Comparison of ENCODE assay signal across 22 cellular contexts in the genomic region with DNA sequence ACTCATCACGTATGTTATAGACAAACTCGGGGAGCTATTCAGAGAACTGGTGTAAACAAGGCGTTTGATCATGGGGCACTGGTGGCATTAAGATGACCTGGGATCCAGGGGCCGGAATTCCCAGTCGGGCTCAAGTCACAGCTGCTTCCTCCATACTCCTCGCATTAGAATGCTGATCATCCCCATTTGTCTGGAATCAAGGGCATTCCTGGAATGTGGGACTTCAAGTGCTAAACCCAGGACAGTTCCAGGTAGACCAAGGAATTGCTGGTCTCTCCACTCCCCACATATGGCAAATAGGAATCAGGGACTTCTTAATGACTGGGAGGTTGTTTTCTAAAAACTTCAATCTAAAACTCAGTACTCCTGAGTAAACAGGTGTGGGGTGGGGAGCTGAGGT.
DNase-seq lines count a peak whose midpoint lies in the region; ATAC-seq and TF ChIP-seq lines count a peak whose summit lies in the region.
"Had no signal": no experiment of that assay in that cellular context is flagged by ENCODE, and none has a peak within 500 bp of the region (broad histone marks: within the 10 kb centered on the region; RNA-seq: fewer than 3 reads in every experiment).

No MANE protein-coding gene starts in this region.

- POLR2A ChIA-PET in WTC11 (lab: Charles Lee) = no interaction called here

- no peak for TF ChIP-seq CTCF in GM23338 (conservative IDR thresholded peaks at IDR 0.05; ENCODE audit: low read depth in 2 of 2)
- no peak for TF ChIP-seq CTCF in WTC11 (IDR thresholded peaks at IDR 0.05)

- H3K4me1 Mint-ChIP-seq in GM23338 = peaks cover 37% of the 10 kb centered on the region
- peaks cover 55% of the 10 kb centered on the region for H3K4me1 Mint-ChIP-seq in WTC11
- H3K4me1 Mint-ChIP-seq: CD14-positive monocyte; CD8-positive, alpha-beta memory T cell had no signal

- no peaks in the 10 kb centered on the region for H3K9me2 ChIP-seq in GM23338 (ENCODE audit: insufficient read depth)

- H3K27me3 Mint-ChIP-seq in GM23338 (ENCODE audit: insufficient read depth, low read depth, poor library complexity) = peaks cover 4% of the 10 kb centered on the region
- H3K27me3 Mint-ChIP-seq in WTC11 (ENCODE audit: low read depth) = no peaks in the 10 kb centered on the region
- H3K27me3 Mint-ChIP-seq: CD4-positive, alpha-beta T cell had no signal

- H3K4me1 ChIP-seq in GM23338 (ENCODE audit: insufficient read depth) (peaks cover 17% of the 10 kb centered on the region), iPS DF 6.9 (ENCODE audit: control insufficient read depth, insufficient read depth, low read length) (peaks cover 2% of the 10 kb centered on the region)
- H3K4me1 ChIP-seq: A549, BE2C had no signal

- H3K36me3 ChIP-seq in GM23338 (ENCODE audit: insufficient read depth) (no peaks in the 10 kb centered on the region), iPS DF 6.9 (ENCODE audit: control insufficient read depth, insufficient read depth, low read length) (no peaks in the 10 kb centered on the region)
- H3K36me3 ChIP-seq: BE2C; BLaER1 treated with 17β-estradiol and CSF1 and Interleukin-3, amounts not matched to agents 10 nM and 100 nM had no signal

- no peaks in the 10 kb centered on the region for H3K9me3 ChIP-seq in iPS DF 6.9 (ENCODE audit: control insufficient read depth, insufficient read depth, low read length)
- H3K9me3 ChIP-seq: A549; BE2C; BLaER1 treated with 17β-estradiol and CSF1 and Interleukin-3, amounts not matched to agents 10 nM and 100 nM had no signal

- no peak overlapping the region for H2AFZ ChIP-seq in GM23338
- H2AFZ ChIP-seq: GM23248 had no signal

- no peaks in the 10 kb centered on the region for H3K79me2 ChIP-seq in GM23338 (replicated peaks; ENCODE audit: insufficient read depth)

- no peak overlapping the region for H3K4me3 Mint-ChIP-seq in GM23338
- H3K4me3 Mint-ChIP-seq in WTC11 = no peak overlapping the region
- H3K4me3 Mint-ChIP-seq: CD14-positive monocyte; CD4-positive, alpha-beta T cell; CD8-positive, alpha-beta memory T cell had no signal

- H3K27me3 ChIP-seq in GM23338 (ENCODE audit: insufficient read depth) (no peaks in the 10 kb centered on the region), iPS DF 6.9 (ENCODE audit: control insufficient read depth, insufficient read depth, low read length) (no peaks in the 10 kb centered on the region)
- H3K27me3 ChIP-seq: BE2C; BLaER1 treated with 17β-estradiol and CSF1 and Interleukin-3, amounts not matched to agents 10 nM and 100 nM had no signal

- no peaks in the 10 kb centered on the region for H3K9me3 Mint-ChIP-seq in GM23338
- no peaks in the 10 kb centered on the region for H3K9me3 Mint-ChIP-seq in WTC11
- H3K9me3 Mint-ChIP-seq: CD4-positive, alpha-beta T cell had no signal

- no peak overlapping the region for H3K4me2 ChIP-seq in GM23338
- H3K4me2 ChIP-seq: A549; BLaER1 treated with 17β-estradiol and CSF1 and Interleukin-3, amounts not matched to agents 10 nM and 100 nM had no signal

- no peak overlapping the region for H3K27ac ChIP-seq in GM23338 (ENCODE audit: low read depth)
- no peak overlapping the region for H3K27ac ChIP-seq in iPS DF 6.9 (ENCODE audit: low read length)
- H3K27ac ChIP-seq: A549; BLaER1 treated with 17β-estradiol and CSF1 and Interleukin-3, amounts not matched to agents 10 nM and 100 nM; GM23248 had no signal

- CTCF ChIA-PET in WTC11 (lab: Charles Lee) = no interaction called here

- no peaks in the 10 kb centered on the region for H4K20me1 ChIP-seq in GM23338 (replicated peaks; ENCODE audit: insufficient read depth)
- H4K20me1 ChIP-seq: BLaER1 treated with 17β-estradiol and CSF1 and Interleukin-3, amounts not matched to agents 10 nM and 100 nM had no signal

- no peaks in the 10 kb centered on the region; the same call in 2 of the 3 replicates for H3K36me3 Mint-ChIP-seq in GM23338 (ENCODE audit: low read depth)
- no peaks in the 10 kb centered on the region for H3K36me3 Mint-ChIP-seq in WTC11
- H3K36me3 Mint-ChIP-seq: CD14-positive monocyte; CD8-positive, alpha-beta memory T cell had no signal

- no peaks in the 10 kb centered on the region for H3F3A ChIP-seq in GM23338 (replicated peaks; ENCODE audit: low read depth)

- H3K4me3 ChIP-seq in GM23338 (no peak overlapping the region), iPS DF 6.9 (ENCODE audit: low read length) (no peak overlapping the region)
- H3K4me3 ChIP-seq: A549; BLaER1 treated with 17β-estradiol and CSF1 and Interleukin-3, amounts not matched to agents 10 nM and 100 nM; GM23248 had no signal

- DNase-seq in GM23338 (ENCODE audit: low spot score) (peak; percentile 39), WTC11 (ENCODE audit: low spot score) (no peak), iPS DF 6.9 (ENCODE audit: low read depth, low spot score) (peak; percentile 9), globus pallidus (ENCODE audit: low spot score) (no peak), OCI-M1 (lab: John Stamatoyannopoulos, UW) (no peak)
- no peak for DNase-seq in stimulated activated CD4-positive, alpha-beta T cell treated with anti-CD3 and anti-CD28 coated beads, Interleukin-2, amount 100 ng/mL, for 48 hours
- DNase-seq: 8988T; ACHN; AML-193; BE2C; CD4-positive, alpha-beta T cell; CD8-positive, alpha-beta memory T cell; DMS 273 treated with DMSO at 0.1 percent for 48 hours; DMS79; EL; GF-D8; GM23248 had no signal

- H3K27ac Mint-ChIP-seq in GM23338 (no peak overlapping the region), WTC11 (peak overlapping the region; percentile 29; the same call in 1 of the 2 replicates)
- H3K27ac Mint-ChIP-seq: CD14-positive monocyte; CD4-positive, alpha-beta T cell; CD8-positive, alpha-beta memory T cell had no signal

- WGBS in iPS DF 6.9 (ENCODE audit: insufficient coverage, insufficient read length) = no CpG with 5 or more reads among the region's 6 CpGs

- ATAC-seq in GM23338 (peak; percentile 36; the same call in 2 of the 3 replicates), WTC11 (peak; percentile 62), GM21423 (IDR thresholded peaks at IDR 0.05; ENCODE audit: unreplicated experiment) (no peak)
- ATAC-seq: A549, HCT116 had no signal

TF ChIP-seq in GM23338, 12 proteins besides CTCF, POLR2A, EP300 and RAD21 (continues in another document):
- TF ChIP-seq ZNF331 (CRISPR knock-in tag; IDR thresholded peaks at IDR 0.05; ENCODE audit: low read depth) (no peak), POLR2AphosphoS5 (IDR thresholded peaks at IDR 0.05; ENCODE audit: low read depth) (no peak), STAT1 (IDR thresholded peaks at IDR 0.05; ENCODE audit: unreplicated experiment) (no peak), JUNB (IDR thresholded peaks at IDR 0.05; ENCODE audit: unreplicated experiment) (no peak), ZNF114 (CRISPR knock-in tag; IDR thresholded peaks at IDR 0.05) (no peak), EZH2 (IDR thresholded peaks at IDR 0.05; ENCODE audit: low read depth, unreplicated experiment) (no peak), EZH2phosphoT487 (IDR thresholded peaks at IDR 0.05; ENCODE audit: unreplicated experiment) (no peak), NANOG (IDR thresholded peaks at IDR 0.05; ENCODE audit: borderline replicate concordance) (no peak), CREB1 (CRISPR knock-in tag; IDR thresholded peaks at IDR 0.05; ENCODE audit: low read depth) (no peak)
- TF ChIP-seq, protein P1, sequence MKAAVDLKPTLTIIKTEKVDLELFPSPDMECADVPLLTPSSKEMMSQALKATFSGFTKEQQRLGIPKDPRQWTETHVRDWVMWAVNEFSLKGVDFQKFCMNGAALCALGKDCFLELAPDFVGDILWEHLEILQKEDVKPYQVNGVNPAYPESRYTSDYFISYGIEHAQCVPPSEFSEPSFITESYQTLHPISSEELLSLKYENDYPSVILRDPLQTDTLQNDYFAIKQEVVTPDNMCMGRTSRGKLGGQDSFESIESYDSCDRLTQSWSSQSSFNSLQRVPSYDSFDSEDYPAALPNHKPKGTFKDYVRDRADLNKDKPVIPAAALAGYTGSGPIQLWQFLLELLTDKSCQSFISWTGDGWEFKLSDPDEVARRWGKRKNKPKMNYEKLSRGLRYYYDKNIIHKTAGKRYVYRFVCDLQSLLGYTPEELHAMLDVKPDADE (IDR thresholded peaks at IDR 0.05) = no peak

TF ChIP-seq in WTC11, 78 proteins besides CTCF, POLR2A, EP300 and RAD21:
- no peak for TF ChIP-seq ZNF416 (CRISPR knock-in tag; IDR thresholded peaks at IDR 0.05)
- TF ChIP-seq TEAD4 (CRISPR knock-in tag; IDR thresholded peaks at IDR 0.05) = no peak
- no peak for TF ChIP-seq EMX1 (CRISPR knock-in tag; IDR thresholded peaks at IDR 0.05)
- no peak for TF ChIP-seq NFE2L1 (CRISPR knock-in tag; IDR thresholded peaks at IDR 0.05)
- TF ChIP-seq ZNF263 (CRISPR knock-in tag; IDR thresholded peaks at IDR 0.05; ENCODE audit: low read depth) = no peak
- TF ChIP-seq NR3C1 (CRISPR knock-in tag; conservative IDR thresholded peaks at IDR 0.05; ENCODE audit: low read depth) = no peak
- no peak for TF ChIP-seq RORB (CRISPR knock-in tag; IDR thresholded peaks at IDR 0.05)
- TF ChIP-seq, protein P2, sequence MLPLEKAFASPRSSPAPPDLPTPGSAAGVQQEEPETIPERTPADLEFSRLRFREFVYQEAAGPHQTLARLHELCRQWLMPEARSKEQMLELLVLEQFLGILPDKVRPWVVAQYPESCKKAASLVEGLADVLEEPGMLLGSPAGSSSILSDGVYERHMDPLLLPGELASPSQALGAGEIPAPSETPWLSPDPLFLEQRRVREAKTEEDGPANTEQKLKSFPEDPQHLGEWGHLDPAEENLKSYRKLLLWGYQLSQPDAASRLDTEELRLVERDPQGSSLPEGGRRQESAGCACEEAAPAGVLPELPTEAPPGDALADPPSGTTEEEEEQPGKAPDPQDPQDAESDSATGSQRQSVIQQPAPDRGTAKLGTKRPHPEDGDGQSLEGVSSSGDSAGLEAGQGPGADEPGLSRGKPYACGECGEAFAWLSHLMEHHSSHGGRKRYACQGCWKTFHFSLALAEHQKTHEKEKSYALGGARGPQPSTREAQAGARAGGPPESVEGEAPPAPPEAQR (CRISPR knock-in tag; IDR thresholded peaks at IDR 0.05) = no peak
- no peak for TF ChIP-seq NR1H2 (CRISPR knock-in tag; IDR thresholded peaks at IDR 0.05)
- no peak for TF ChIP-seq ATF1 (CRISPR knock-in tag; IDR thresholded peaks at IDR 0.05)
- TF ChIP-seq JUN (CRISPR knock-in tag; IDR thresholded peaks at IDR 0.05) = no peak
- TF ChIP-seq GTF2I (CRISPR knock-in tag; conservative IDR thresholded peaks at IDR 0.05) = no peak
- TF ChIP-seq IRF2 (CRISPR knock-in tag; IDR thresholded peaks at IDR 0.05; ENCODE audit: borderline replicate concordance, low read depth) = no peak
TF ChIP-seq in WTC11: peak in this region for 0.

Comparison
In these comparisons a context has a peak if more than half of its experiments do, and no peak if none do; other contexts are left out.
1. DNase-seq: peak in GM23338 (single experiment) and iPS DF 6.9 (single experiment); none in WTC11 (single experiment), globus pallidus (single experiment), OCI-M1 (single experiment) and stimulated activated CD4-positive, alpha-beta T cell treated with anti-CD3 and anti-CD28 coated beads, Interleukin-2, amount 100 ng/mL, for 48 hours (0 of 2).